2 cellular contexts compared by ENCODE assay signal in the genomic region with DNA sequence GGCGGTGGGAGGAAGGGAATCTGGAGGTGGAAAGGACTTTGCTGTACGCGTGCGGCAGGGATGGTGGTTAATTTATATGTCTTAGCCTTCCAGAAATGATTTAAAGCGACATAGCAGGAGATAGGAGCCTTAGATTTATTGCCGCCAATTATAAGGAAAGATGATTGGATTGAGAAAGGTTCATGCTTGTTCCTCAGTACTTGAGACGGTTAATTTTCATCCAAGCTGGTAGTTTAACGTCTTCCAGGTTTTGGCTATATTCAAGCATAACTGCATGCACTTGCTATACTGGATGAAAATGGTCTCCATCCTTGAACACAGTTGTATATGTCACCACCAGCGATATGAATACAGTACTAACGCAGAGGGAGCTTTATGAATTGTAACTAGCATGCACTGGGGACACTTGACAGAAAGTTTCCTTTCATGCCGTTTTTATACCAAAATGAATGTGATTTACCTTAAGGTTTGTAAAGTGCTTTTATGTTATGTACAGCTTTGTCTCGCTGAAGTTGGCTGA.
A peak's percentile ranks its signal among the peaks of the same experiment; 100 is the strongest.
TF ChIP-seq lines count a peak whose summit lies in the region.

No MANE protein-coding gene starts in this region.

TF ChIP-seq in A549, 52 proteins besides CTCF, POLR2A, EP300 and RAD21:
- no peak for TF ChIP-seq SMC3 (IDR thresholded peaks at IDR 0.05)
- TF ChIP-seq KDM5A (IDR thresholded peaks at IDR 0.05) = peak; percentile 48

TF ChIP-seq in IMR-90, 13 proteins besides CTCF, POLR2A, EP300 and RAD21:
- TF ChIP-seq MXI1 (IDR thresholded peaks at IDR 0.05; ENCODE audit: borderline replicate concordance, low read depth, low read length) = no peak
- no peak for TF ChIP-seq CEBPB (IDR thresholded peaks at IDR 0.05; ENCODE audit: low read depth, low read length)
- TF ChIP-seq, protein P1, sequence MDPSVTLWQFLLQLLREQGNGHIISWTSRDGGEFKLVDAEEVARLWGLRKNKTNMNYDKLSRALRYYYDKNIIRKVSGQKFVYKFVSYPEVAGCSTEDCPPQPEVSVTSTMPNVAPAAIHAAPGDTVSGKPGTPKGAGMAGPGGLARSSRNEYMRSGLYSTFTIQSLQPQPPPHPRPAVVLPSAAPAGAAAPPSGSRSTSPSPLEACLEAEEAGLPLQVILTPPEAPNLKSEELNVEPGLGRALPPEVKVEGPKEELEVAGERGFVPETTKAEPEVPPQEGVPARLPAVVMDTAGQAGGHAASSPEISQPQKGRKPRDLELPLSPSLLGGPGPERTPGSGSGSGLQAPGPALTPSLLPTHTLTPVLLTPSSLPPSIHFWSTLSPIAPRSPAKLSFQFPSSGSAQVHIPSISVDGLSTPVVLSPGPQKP (IDR thresholded peaks at IDR 0.05; ENCODE audit: borderline replicate concordance, low read depth, low read length) = no peak
- TF ChIP-seq CHD1 (IDR thresholded peaks at IDR 0.05; ENCODE audit: low read depth, low read length) = no peak
- no peak for TF ChIP-seq SMC3 (IDR thresholded peaks at IDR 0.05; ENCODE audit: low read depth, low read length)
- TF ChIP-seq USF2 (IDR thresholded peaks at IDR 0.05; ENCODE audit: low read depth, low read length) = no peak
- TF ChIP-seq FOS (IDR thresholded peaks at IDR 0.05; ENCODE audit: low read depth, low read length) = no peak
- no peak for TF ChIP-seq RFX5 (IDR thresholded peaks at IDR 0.05; ENCODE audit: low read depth, low read length)
- TF ChIP-seq BHLHE40 (IDR thresholded peaks at IDR 0.05; ENCODE audit: low read depth, low read length) = no peak
- TF ChIP-seq MAFK (IDR thresholded peaks at IDR 0.05; ENCODE audit: low read depth, low read length) = no peak
- no peak for TF ChIP-seq RCOR1 (IDR thresholded peaks at IDR 0.05; ENCODE audit: insufficient replicate concordance, low read length)
- TF ChIP-seq NFE2L2 (IDR thresholded peaks at IDR 0.05; ENCODE audit: low read depth, low read length) = no peak
- no peak for TF ChIP-seq MAZ (IDR thresholded peaks at IDR 0.05; ENCODE audit: borderline replicate concordance, low read depth, low read length)
